Comparison of ENCODE assay signal across 12 cellular contexts in genomic region chr9:136525841-136526499, GRCh38. TPM values are rescaled to one million over a fixed set of nuclear protein-coding genes. Genes with fewer than 3 reads are reported as not detected.
DNase-seq lines count a peak whose midpoint lies in the region; ATAC-seq and TF ChIP-seq lines count a peak whose summit lies in the region.
"Had no signal": no experiment of that assay in that cellular context is flagged by ENCODE, and none has a peak within 500 bp of the region (broad histone marks: within the 10 kb centered on the region; RNA-seq: fewer than 3 reads in every experiment).

No MANE protein-coding gene starts in this region.

- H3K27ac ChIP-seq in endodermal cell (ENCODE audit: low read depth, low read length) (peak overlapping the region; percentile 96), tibial nerve (peak overlapping the region; percentile 57 to 90 (median 81))
- H3K27ac ChIP-seq: SK-N-MC had no signal

- H3K27me3 Mint-ChIP-seq in endodermal cell (ENCODE audit: insufficient read depth), result no peaks in the 10 kb centered on the region

- H3K36me3 Mint-ChIP-seq in endodermal cell (ENCODE audit: low read depth), result peaks cover 4% of the 10 kb centered on the region

- peak in 1 of 2 donors; percentile 21 for TF ChIP-seq POLR2A in tibial nerve (IDR thresholded peaks at IDR 0.05)

- no peaks in the 10 kb centered on the region for H3K4me1 Mint-ChIP-seq in endodermal cell

- H3K9me3 Mint-ChIP-seq in endodermal cell, result peaks cover 7% of the 10 kb centered on the region
- H3K9me3 Mint-ChIP-seq: activated T-cell treated with anti-CD3 and anti-CD28 coated beads, Interleukin-2, amount 50 U/mL, for 4 hours had no signal

- H3K4me1 ChIP-seq in endodermal cell (ENCODE audit: control insufficient read depth, insufficient read depth, low read length) (peaks cover 8% of the 10 kb centered on the region), tibial nerve (peaks cover 0 to 98% (median 79%) of the 10 kb centered on the region in 4 donors)

- no peak overlapping the region for H3K27ac Mint-ChIP-seq in endodermal cell

- WGBS in endodermal cell (ENCODE audit: insufficient coverage in 1 of 2, insufficient read length in 1 of 2), 2 experiments, result 85 to 86% methylated on average over 17 to 30 of the region's 30 CpGs
- WGBS in tibial nerve, 2 donors, result 28 to 34% methylated on average over 12 to 15 of the region's 30 CpGs

- TF ChIP-seq CTCF in endodermal cell (conservative IDR thresholded peaks at IDR 0.05) (no peak), tibial nerve (IDR thresholded peaks at IDR 0.05) (peak in 2 of 5 experiments; percentile 22 to 47)

- no peaks in the 10 kb centered on the region for H3K27me3 ChIP-seq in endodermal cell (ENCODE audit: control insufficient read depth, insufficient read depth, low read length, poor library complexity, severe bottlenecking)
- H3K27me3 ChIP-seq in tibial nerve, result no peaks in the 10 kb centered on the region

- H3K4me3 ChIP-seq in endodermal cell (ENCODE audit: low read length) (no peak overlapping the region), tibial nerve (peak overlapping the region in 1 of 4 donors; percentile 3)
- H3K4me3 ChIP-seq: A549, GM12878, SK-N-MC had no signal

- H3K9me3 ChIP-seq in endodermal cell (ENCODE audit: control insufficient read depth, low read length) (no peaks in the 10 kb centered on the region), tibial nerve (no peaks in the 10 kb centered on the region)
- H3K9me3 ChIP-seq: A549 had no signal

- no peak overlapping the region for H3K9ac ChIP-seq in endodermal cell (ENCODE audit: extremely low read depth, low read length, poor library complexity, severe bottlenecking)

- H3K4me3 Mint-ChIP-seq in endodermal cell, result no peak overlapping the region
- H3K4me3 Mint-ChIP-seq: activated T-cell treated with anti-CD3 and anti-CD28 coated beads, Interleukin-2, amount 50 U/mL, for 4 hours had no signal

- H3K36me3 ChIP-seq in endodermal cell (ENCODE audit: control insufficient read depth, insufficient read depth, low read length), result no peaks in the 10 kb centered on the region
- H3K36me3 ChIP-seq in tibial nerve, result peaks cover 1 to 26% (median 4%) of the 10 kb centered on the region in 3 donors

- ATAC-seq in HG03135 (IDR thresholded peaks at IDR 0.05; ENCODE audit: unreplicated experiment) (no peak), esophagus mucosa (no peak)
- ATAC-seq: activated T-cell treated with anti-CD3 and anti-CD28 coated beads, Interleukin-2, amount 50 U/mL, for 4 hours; GM12878 had no signal

- peak in 1 of 2 donors; percentile 79 for TF ChIP-seq EP300 in tibial nerve (IDR thresholded peaks at IDR 0.05)

- DNase-seq in NCI-H146 (lab: John Stamatoyannopoulos, UW) (peak; percentile 57), NCI-H146 treated with DMSO at 0.1 percent for 48 hours (lab: John Stamatoyannopoulos, UW; ENCODE audit: unreplicated experiment) (no peak), endodermal cell (peak; percentile 62), middle frontal gyrus (ENCODE audit: extremely low spot score, low spot score) (peak; percentile 85), tibial nerve (ENCODE audit: low spot score in 2 of 2) (no peak)
- DNase-seq in activated CD4-positive, alpha-beta T cell treated with anti-CD3 and anti-CD28 coated beads, Interleukin-2, amount 50 U/mL, for 1 hour, result no peak
- DNase-seq: activated T-cell treated with anti-CD3 and anti-CD28 coated beads, Interleukin-2, amount 50 U/mL, for 4 hours had no signal

RNA-seq across cellular contexts. Expression of gene NOTCH1, which starts 19.9 kb away (rescaled TPM):
- total RNA-seq in endodermal cell (10 to 100 TPM; 23.4 to 24.2 TPM), tibial nerve (10 to 100 TPM; 29.3 to 65.4 (median 41.5) TPM), esophagus mucosa (30.6 TPM)
- polyA plus RNA-seq in endodermal cell (2013, experiment 1 of 2), result 72.4 TPM
- polyA plus RNA-seq in endodermal cell (2013, experiment 2 of 2), result 68.2 TPM

RNA-seq across cellular contexts. Expression of gene SEC16A, which starts 43.1 kb away (rescaled TPM):
- total RNA-seq in endodermal cell (10 to 100 TPM; 54.6 to 60.7 TPM), tibial nerve (10 to 100 TPM; 45.8 to 67.5 (median 47.9) TPM), esophagus mucosa (32.0 TPM)
- polyA plus RNA-seq in endodermal cell (2013, experiment 1 of 2), result 43.1 TPM
- 41.4 TPM for polyA plus RNA-seq in endodermal cell (2013, experiment 2 of 2)

Comparison
In these comparisons a context has a peak if more than half of its experiments do, and no peak if none do; other contexts are left out.
1. DNase-seq: peak in NCI-H146 (single experiment), endodermal cell (single experiment) and middle frontal gyrus (single experiment); none in NCI-H146 treated with DMSO at 0.1 percent for 48 hours (single experiment), tibial nerve (0 of 2) and activated CD4-positive, alpha-beta T cell treated with anti-CD3 and anti-CD28 coated beads, Interleukin-2, amount 50 U/mL, for 1 hour (single experiment).